Comparison of ENCODE assay signal across 1 cellular context in the genomic region with DNA sequence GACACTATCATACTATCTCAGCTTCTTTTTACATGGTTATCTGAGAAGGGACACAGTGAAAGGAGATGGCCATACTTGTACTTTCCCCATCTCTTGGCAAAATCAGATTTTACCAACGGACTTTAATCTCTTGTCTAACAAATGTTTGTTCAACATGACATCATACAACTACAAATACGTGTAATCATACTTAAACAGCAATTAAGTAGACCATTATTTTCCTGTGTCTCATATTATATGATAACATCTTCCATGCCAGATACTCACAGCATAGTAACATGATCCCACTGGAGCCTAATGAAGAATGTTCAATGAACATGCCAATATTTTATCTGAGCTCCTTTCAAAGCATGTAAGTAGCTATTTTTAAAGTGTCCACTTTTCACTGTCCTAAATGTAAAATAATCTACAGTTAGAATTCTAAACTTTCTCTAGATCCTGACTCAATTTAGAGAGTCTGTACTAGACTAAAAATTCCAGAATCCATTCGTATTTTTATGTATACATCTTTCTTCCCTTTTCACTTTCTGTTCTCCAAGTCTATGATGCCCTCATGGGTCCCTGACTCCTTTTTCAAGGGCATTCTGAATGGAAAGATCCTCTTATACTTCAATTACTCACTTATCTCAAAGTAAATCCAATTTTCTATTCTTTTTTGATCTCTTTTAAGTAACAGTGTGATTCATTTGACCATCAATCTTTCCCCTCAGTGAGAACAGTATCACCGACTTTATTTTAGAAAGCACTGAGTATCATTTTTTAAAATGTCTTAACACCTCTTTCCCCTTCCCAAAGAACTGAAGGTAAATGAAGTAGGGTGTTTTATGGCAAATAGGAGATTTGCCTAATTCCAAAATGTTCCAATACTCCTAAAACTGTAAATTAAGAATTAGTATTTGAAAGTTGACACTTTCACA.
TF ChIP-seq lines count a peak whose summit lies in the region.

No MANE protein-coding gene starts in this region.

TF ChIP-seq in HEK293, 187 proteins besides CTCF, POLR2A, EP300 and RAD21 (continued from another document):
- TF ChIP-seq, protein P1, sequence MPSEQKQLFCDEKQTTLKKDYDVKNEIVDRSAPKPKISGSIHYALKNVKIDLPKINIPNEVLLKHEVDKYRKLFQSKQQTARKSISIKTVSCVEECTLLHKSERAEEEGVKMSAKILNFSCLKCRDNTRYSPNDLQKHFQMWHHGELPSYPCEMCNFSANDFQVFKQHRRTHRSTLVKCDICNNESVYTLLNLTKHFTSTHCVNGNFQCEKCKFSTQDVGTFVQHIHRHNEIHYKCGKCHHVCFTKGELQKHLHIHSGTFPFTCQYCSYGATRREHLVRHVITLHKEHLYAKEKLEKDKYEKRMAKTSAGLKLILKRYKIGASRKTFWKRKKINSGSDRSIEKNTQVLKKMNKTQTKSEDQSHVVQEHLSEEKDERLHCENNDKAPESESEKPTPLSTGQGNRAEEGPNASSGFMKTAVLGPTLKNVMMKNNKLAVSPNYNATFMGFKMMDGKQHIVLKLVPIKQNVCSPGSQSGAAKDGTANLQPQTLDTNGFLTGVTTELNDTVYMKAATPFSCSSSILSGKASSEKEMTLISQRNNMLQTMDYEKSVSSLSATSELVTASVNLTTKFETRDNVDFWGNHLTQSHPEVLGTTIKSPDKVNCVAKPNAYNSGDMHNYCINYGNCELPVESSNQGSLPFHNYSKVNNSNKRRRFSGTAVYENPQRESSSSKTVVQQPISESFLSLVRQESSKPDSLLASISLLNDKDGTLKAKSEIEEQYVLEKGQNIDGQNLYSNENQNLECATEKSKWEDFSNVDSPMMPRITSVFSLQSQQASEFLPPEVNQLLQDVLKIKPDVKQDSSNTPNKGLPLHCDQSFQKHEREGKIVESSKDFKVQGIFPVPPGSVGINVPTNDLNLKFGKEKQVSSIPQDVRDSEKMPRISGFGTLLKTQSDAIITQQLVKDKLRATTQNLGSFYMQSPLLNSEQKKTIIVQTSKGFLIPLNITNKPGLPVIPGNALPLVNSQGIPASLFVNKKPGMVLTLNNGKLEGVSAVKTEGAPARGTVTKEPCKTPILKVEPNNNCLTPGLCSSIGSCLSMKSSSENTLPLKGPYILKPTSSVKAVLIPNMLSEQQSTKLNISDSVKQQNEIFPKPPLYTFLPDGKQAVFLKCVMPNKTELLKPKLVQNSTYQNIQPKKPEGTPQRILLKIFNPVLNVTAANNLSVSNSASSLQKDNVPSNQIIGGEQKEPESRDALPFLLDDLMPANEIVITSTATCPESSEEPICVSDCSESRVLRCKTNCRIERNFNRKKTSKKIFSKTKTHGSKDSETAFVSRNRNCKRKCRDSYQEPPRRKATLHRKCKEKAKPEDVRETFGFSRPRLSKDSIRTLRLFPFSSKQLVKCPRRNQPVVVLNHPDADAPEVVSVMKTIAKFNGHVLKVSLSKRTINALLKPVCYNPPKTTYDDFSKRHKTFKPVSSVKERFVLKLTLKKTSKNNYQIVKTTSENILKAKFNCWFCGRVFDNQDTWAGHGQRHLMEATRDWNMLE (tag by site-specific recombination; conservative IDR thresholded peaks at IDR 0.05; ENCODE audit: low read depth): 0 out of 2 replicates have a peak, but pooled peaks have one; percentile 41
- TF ChIP-seq, protein P2, sequence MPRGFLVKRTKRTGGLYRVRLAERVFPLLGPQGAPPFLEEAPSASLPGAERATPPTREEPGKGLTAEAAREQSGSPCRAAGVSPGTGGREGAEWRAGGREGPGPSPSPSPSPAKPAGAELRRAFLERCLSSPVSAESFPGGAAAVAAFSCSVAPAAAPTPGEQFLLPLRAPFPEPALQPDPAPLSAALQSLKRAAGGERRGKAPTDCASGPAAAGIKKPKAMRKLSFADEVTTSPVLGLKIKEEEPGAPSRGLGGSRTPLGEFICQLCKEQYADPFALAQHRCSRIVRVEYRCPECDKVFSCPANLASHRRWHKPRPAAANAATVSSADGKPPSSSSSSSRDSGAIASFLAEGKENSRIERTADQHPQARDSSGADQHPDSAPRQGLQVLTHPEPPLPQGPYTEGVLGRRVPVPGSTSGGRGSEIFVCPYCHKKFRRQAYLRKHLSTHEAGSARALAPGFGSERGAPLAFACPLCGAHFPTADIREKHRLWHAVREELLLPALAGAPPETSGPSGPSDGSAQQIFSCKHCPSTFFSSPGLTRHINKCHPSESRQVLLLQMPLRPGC (tag by site-specific recombination; IDR thresholded peaks at IDR 0.05): peak; percentile 24; the same call in 1 of the 2 replicates
- TF ChIP-seq, protein P3, sequence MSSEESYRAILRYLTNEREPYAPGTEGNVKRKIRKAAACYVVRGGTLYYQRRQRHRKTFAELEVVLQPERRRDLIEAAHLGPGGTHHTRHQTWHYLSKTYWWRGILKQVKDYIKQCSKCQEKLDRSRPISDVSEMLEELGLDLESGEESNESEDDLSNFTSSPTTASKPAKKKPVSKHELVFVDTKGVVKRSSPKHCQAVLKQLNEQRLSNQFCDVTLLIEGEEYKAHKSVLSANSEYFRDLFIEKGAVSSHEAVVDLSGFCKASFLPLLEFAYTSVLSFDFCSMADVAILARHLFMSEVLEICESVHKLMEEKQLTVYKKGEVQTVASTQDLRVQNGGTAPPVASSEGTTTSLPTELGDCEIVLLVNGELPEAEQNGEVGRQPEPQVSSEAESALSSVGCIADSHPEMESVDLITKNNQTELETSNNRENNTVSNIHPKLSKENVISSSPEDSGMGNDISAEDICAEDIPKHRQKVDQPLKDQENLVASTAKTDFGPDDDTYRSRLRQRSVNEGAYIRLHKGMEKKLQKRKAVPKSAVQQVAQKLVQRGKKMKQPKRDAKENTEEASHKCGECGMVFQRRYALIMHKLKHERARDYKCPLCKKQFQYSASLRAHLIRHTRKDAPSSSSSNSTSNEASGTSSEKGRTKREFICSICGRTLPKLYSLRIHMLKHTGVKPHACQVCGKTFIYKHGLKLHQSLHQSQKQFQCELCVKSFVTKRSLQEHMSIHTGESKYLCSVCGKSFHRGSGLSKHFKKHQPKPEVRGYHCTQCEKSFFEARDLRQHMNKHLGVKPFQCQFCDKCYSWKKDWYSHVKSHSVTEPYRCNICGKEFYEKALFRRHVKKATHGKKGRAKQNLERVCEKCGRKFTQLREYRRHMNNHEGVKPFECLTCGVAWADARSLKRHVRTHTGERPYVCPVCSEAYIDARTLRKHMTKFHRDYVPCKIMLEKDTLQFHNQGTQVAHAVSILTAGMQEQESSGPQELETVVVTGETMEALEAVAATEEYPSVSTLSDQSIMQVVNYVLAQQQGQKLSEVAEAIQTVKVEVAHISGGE (tag by site-specific recombination; conservative IDR thresholded peaks at IDR 0.05; ENCODE audit: low read depth): no peak
